Comparison of ENCODE assay signal across 8 cellular contexts in the genomic region with DNA sequence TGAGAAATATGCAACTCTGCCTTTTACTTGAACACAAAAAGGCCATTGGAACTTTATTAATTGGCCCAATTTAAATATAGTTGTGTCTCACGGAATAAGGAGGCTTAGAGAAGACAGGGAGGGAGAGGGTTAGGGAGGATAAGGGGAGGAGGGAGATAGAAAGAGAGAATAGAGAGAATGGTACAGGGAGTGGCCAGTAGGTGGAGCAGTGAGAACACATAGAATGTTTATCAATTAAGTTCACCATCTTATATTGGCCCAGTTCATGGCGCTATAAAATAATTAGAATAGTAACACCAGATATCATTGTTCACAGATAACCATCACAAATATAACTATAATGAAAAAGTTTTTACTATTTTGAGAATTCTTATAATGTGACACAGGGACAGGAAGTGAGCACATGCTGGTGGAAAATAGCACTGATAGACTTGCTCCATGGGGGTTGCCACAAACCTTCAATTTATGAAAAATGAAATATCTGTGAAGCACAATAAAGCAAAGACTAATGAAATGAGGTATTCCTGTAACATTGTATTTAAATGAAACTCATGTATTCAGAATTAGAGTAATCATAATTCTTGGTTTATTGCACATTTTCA.
DNase-seq lines count a peak whose midpoint lies in the region; ATAC-seq and TF ChIP-seq lines count a peak whose summit lies in the region.

No MANE protein-coding gene starts in this region.

- H3K27me3 ChIP-seq in heart right ventricle: no peaks in the 10 kb centered on the region
- H3K27me3 ChIP-seq in Panc1 (ENCODE audit: control insufficient read depth, insufficient read depth, low read length): no peaks in the 10 kb centered on the region

- H3K4me1 ChIP-seq in heart right ventricle: no peaks in the 10 kb centered on the region
- H3K4me1 ChIP-seq in Panc1 (ENCODE audit: control insufficient read depth, insufficient read depth, low read length): no peaks in the 10 kb centered on the region

- 29 to 32% methylated on average over 2 of the region's 2 CpGs for WGBS in heart right ventricle, 2 donors

- DNase-seq in heart right ventricle (no peak), Right ventricle myocardium superior (no peak), HT-29 (ENCODE audit: low spot score) (peak; percentile 66), Panc1 (ENCODE audit: low read depth, low spot score) (peak; percentile 18), epithelial cell of proximal tubule (ENCODE audit: low read depth) (no peak), retinal pigment epithelial cell (ENCODE audit: low read depth) (no peak), NCI-H187 treated with DMSO at 0.1 percent for 48 hours (lab: John Stamatoyannopoulos, UW) (no peak)

- in situ Hi-C loops in Panc1 (cut with HindIII; ENCODE audit: low pct_unique_long_range_greater_than_20kb, low sequenced_read_pairs): no loop called here

- H3K9me3 ChIP-seq in heart right ventricle: no peaks in the 10 kb centered on the region
- H3K9me3 ChIP-seq in Panc1 (ENCODE audit: control insufficient read depth, insufficient read depth, low read depth, low read length): no peaks in the 10 kb centered on the region

- BruUV-seq in Panc1 (replicated peaks; lab: Mats Ljungman, UMichigan): no TSS peak

- TF ChIP-seq CTCF in heart right ventricle (IDR thresholded peaks at IDR 0.05) (peak in 7 of 9 donors; percentile 33 to 56 (median 38)), Panc1 (IDR thresholded peaks at IDR 0.05) (peak; percentile 74; the same call in 1 of the 2 replicates), epithelial cell of proximal tubule (conservative IDR thresholded peaks at IDR 0.05; ENCODE audit: low read depth, low read length) (peak; percentile 86), retinal pigment epithelial cell (conservative IDR thresholded peaks at IDR 0.05; ENCODE audit: low read depth, low read length) (peak; percentile 81)

- H3K36me3 ChIP-seq in heart right ventricle (no peaks in the 10 kb centered on the region), Panc1 (ENCODE audit: control insufficient read depth, insufficient read depth, low read length) (no peaks in the 10 kb centered on the region)

- H3K27ac ChIP-seq in heart right ventricle (no peak overlapping the region), Panc1 (ENCODE audit: low read length) (no peak overlapping the region)

- H3K4me3 ChIP-seq in heart right ventricle (no peak overlapping the region), Panc1 (ENCODE audit: low read depth in 2 of 2, low read length in 2 of 2) (no peak overlapping the region), epithelial cell of proximal tubule (ENCODE audit: low read depth, low read length) (no peak overlapping the region), retinal pigment epithelial cell (ENCODE audit: low read length) (no peak overlapping the region)

- intact Hi-C loops in heart right ventricle (cut with DNase I): no loop called here
- intact Hi-C loops in Right ventricle myocardium superior (cut with DNase I): no loop called here
- intact Hi-C loops in Panc1 (cut with micrococcal nuclease; ENCODE audit: unreplicated experiment): loop anchor here (2.0 kb wide), 1 partner anchor 80 kb away; no protein-coding TSS in a partner anchor

- ATAC-seq in heart right ventricle (no peak), Right ventricle myocardium superior (ENCODE audit: poor library complexity) (no peak), GM21737 (IDR thresholded peaks at IDR 0.05; ENCODE audit: unreplicated experiment) (peak; percentile 81), Panc1 (peak; percentile 71)

- POLR2A ChIA-PET in Panc1 (lab: Charles Lee): no interaction called here

- CTCF ChIA-PET in Panc1 (lab: Charles Lee): no interaction called here

Comparison
In these comparisons a context has a peak if more than half of its experiments do, and no peak if none do; other contexts are left out.
1. ATAC-seq: peak in GM21737 (single experiment) and Panc1 (single experiment); none in heart right ventricle (0 of 8) and Right ventricle myocardium superior (single experiment).
2. DNase-seq: peak in HT-29 (single experiment) and Panc1 (single experiment); none in heart right ventricle (0 of 2), Right ventricle myocardium superior (single experiment), epithelial cell of proximal tubule (single experiment), retinal pigment epithelial cell (single experiment) and NCI-H187 treated with DMSO at 0.1 percent for 48 hours (single experiment).
3. Peak in every context shown above with its lines, with median percentiles within 50 percentile points of each other: CTCF ChIP-seq.